Comparison of ENCODE assay signal across 10 cellular contexts in the genomic region with DNA sequence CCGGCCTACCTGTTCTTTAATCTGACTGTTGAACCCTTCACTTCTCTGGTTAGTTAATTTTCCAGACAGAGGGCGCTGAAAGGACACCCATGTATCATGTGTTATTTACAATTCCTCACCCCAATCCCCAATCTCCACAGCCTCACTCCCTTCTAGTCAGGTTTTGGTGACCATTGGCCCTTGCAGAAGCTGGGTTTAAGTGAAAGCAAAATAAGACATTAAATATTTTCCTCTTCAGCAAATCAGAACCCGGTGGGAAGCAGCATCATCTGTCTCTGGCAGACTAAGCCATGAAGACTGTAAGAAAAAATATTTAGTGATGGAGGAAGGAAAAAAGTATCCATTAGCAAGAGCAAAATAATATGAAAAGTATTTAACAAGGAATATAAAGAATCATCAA. TPM values are rescaled to one million over a fixed set of nuclear protein-coding genes. Genes with fewer than 3 reads are reported as not detected.
DNase-seq lines count a peak whose midpoint lies in the region; ATAC-seq and TF ChIP-seq lines count a peak whose summit lies in the region.
"Had no signal": no experiment of that assay in that cellular context is flagged by ENCODE, and none has a peak within 500 bp of the region (broad histone marks: within the 10 kb centered on the region; RNA-seq: fewer than 3 reads in every experiment).

No MANE protein-coding gene starts in this region.

- H3K27ac Mint-ChIP-seq in natural killer cell treated with Interleukin-12 subunit alpha and Interleukin-12 subunit beta and Interleukin-15 and Interleukin-18, amount 100 ng/mL, for 72 hours: peak overlapping the region; percentile 74 to 78

- no peaks in the 10 kb centered on the region for H3K27me3 Mint-ChIP-seq in natural killer cell treated with Interleukin-12 subunit alpha and Interleukin-12 subunit beta and Interleukin-15 and Interleukin-18, amount 100 ng/mL, for 72 hours

- H3K4me3 Mint-ChIP-seq in natural killer cell treated with Interleukin-12 subunit alpha and Interleukin-12 subunit beta and Interleukin-15 and Interleukin-18, amount 100 ng/mL, for 72 hours: peak overlapping the region; percentile 56

- peaks cover 24 to 37% of the 10 kb centered on the region in 2 donors for H3K4me1 Mint-ChIP-seq in natural killer cell treated with Interleukin-12 subunit alpha and Interleukin-12 subunit beta and Interleukin-15 and Interleukin-18, amount 100 ng/mL, for 72 hours (ENCODE audit: low read depth in 2 of 2)

- H3K9me3 Mint-ChIP-seq in natural killer cell treated with Interleukin-12 subunit alpha and Interleukin-12 subunit beta and Interleukin-15 and Interleukin-18, amount 100 ng/mL, for 72 hours: no peaks in the 10 kb centered on the region

- no peak for TF ChIP-seq CTCF in GM12865 (IDR thresholded peaks at IDR 0.05; ENCODE audit: insufficient read depth, low read depth, low read length, missing control alignments)

- H3K36me3 Mint-ChIP-seq in natural killer cell treated with Interleukin-12 subunit alpha and Interleukin-12 subunit beta and Interleukin-15 and Interleukin-18, amount 100 ng/mL, for 72 hours: peaks cover 4% of the 10 kb centered on the region

- ATAC-seq in HG03175 (IDR thresholded peaks at IDR 0.05; ENCODE audit: unreplicated experiment) (peak; percentile 54), GM19452 (IDR thresholded peaks at IDR 0.05; ENCODE audit: unreplicated experiment) (no peak), HG03521 (IDR thresholded peaks at IDR 0.05; ENCODE audit: unreplicated experiment) (no peak)
- peak; percentile 58 to 61 for ATAC-seq in natural killer cell treated with Interleukin-12 subunit alpha and Interleukin-12 subunit beta and Interleukin-15 and Interleukin-18, amount 100 ng/mL, for 72 hours

- H3K4me3 ChIP-seq in GM12865 (ENCODE audit: low read depth, low read length): peak overlapping the region; percentile 55
- H3K4me3 ChIP-seq: tibial nerve had no signal

- peak; percentile 91 for DNase-seq in GM12865 (ENCODE audit: low read depth)
- peak; percentile 75 for DNase-seq in astrocyte of the hippocampus (ENCODE audit: low read depth, low spot score)
- DNase-seq in natural killer cell treated with Interleukin-12 subunit alpha and Interleukin-12 subunit beta and Interleukin-15 and Interleukin-18, amount 100 ng/mL, for 72 hours (ENCODE audit: low spot score): no peak
- no peak for DNase-seq in NCI-H1417 treated with DMSO at 0.1 percent for 48 hours (lab: John Stamatoyannopoulos, UW)
- no peak for DNase-seq in foreskin melanocyte

RNA-seq across cellular contexts. Expression of gene HLA-DQA1, which starts 9.4 kb away (rescaled TPM):
- 10 to 100 TPM in 1 of 2 donors, 1 to 10 TPM in 1; 7.8 to 92.0 TPM for total RNA-seq in natural killer cell treated with Interleukin-12 subunit alpha and Interleukin-12 subunit beta and Interleukin-15 and Interleukin-18, amount 100 ng/mL, for 72 hours
- total RNA-seq: H4 had no signal

RNA-seq across cellular contexts. Expression of gene HLA-DRB1, which starts 38.2 kb away (rescaled TPM):
- total RNA-seq in natural killer cell treated with Interleukin-12 subunit alpha and Interleukin-12 subunit beta and Interleukin-15 and Interleukin-18, amount 100 ng/mL, for 72 hours: 100 to 1,000 TPM in 1 of 2 donors, 10 to 100 TPM in 1; 69.9 to 117 TPM

RNA-seq across cellular contexts. Expression of gene HLA-DQB1, which starts 38.6 kb away (rescaled TPM):
- 10 to 100 TPM; 21.0 to 48.6 TPM for total RNA-seq in natural killer cell treated with Interleukin-12 subunit alpha and Interleukin-12 subunit beta and Interleukin-15 and Interleukin-18, amount 100 ng/mL, for 72 hours
- total RNA-seq: H4 had no signal

Comparison
In these comparisons a context has a peak if more than half of its experiments do, and no peak if none do; other contexts are left out.
1. DNase-seq: peak in GM12865 (single experiment) and astrocyte of the hippocampus (single experiment); none in natural killer cell treated with Interleukin-12 subunit alpha and Interleukin-12 subunit beta and Interleukin-15 and Interleukin-18, amount 100 ng/mL, for 72 hours (single experiment), NCI-H1417 treated with DMSO at 0.1 percent for 48 hours (single experiment) and foreskin melanocyte (single experiment).
2. ATAC-seq: peak in HG03175 (single experiment) and natural killer cell treated with Interleukin-12 subunit alpha and Interleukin-12 subunit beta and Interleukin-15 and Interleukin-18, amount 100 ng/mL, for 72 hours (2 of 2); none in GM19452 (single experiment) and HG03521 (single experiment).